ENCODE assay signal across 1 cellular context in genomic region chr18:61850756-61851155, GRCh38.
TF ChIP-seq lines count a peak whose summit lies in the region.

No MANE protein-coding gene starts in this region.

TF ChIP-seq in IMR-90, 13 proteins besides CTCF, POLR2A, EP300 and RAD21:
- no peak for TF ChIP-seq USF2 (IDR thresholded peaks at IDR 0.05; ENCODE audit: low read depth, low read length)
- TF ChIP-seq MAFK (IDR thresholded peaks at IDR 0.05; ENCODE audit: low read depth, low read length), result peak; percentile 21
TF ChIP-seq in IMR-90: peak in this region for 1.
